ENCODE assay signal across 8 cellular contexts in the genomic region with DNA sequence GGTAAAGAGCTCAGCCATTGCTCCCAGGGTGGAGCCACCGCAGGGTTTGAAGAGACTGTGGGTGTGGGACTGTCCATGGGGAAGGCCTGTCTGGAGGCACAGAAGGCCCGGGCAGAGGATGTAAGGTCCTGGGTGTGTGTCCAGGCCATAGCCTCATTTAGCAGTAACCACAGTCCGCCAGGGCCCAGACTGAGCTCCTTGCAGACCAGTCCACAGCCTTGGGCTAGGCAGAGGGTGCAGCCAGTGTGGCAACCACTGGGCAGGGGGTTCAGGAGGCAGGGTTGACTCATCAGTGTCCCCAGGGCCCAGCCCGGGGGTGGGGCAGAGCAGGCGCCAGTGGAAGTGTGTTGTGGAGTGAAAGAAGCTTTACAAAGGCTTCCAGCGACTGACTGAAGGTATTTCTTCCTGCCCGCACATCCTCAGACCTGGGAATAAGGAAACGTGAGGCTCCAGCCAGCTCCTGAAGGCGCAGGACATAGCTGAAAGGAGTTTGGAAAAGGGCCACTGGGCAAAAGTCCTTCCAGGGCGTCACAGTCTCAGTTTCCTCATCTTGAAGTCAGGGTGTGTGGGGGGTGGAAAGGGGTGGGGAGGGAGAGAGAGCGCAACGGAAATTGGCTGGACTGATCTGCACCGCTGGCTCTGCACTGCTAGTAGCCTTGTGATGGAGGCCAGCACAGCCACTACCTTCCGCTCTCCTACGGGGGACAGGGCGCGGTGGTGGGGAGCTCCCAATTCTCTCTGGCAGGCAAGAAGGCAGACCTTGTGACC. TPM values are rescaled to one million over a fixed set of nuclear protein-coding genes. Genes with fewer than 3 reads are reported as not detected.
DNase-seq lines count a peak whose midpoint lies in the region; ATAC-seq and TF ChIP-seq lines count a peak whose summit lies in the region.

No MANE protein-coding gene starts in this region.

- H3K4me2 ChIP-seq in GM23338: peak overlapping the region; percentile 95

- H3K4me1 ChIP-seq in Caco-2: peaks cover 10% of the 10 kb centered on the region
- peaks cover 5% of the 10 kb centered on the region; the same call in 1 of the 2 replicates for H3K4me1 ChIP-seq in GM23338 (ENCODE audit: insufficient read depth)
- no peaks in the 10 kb centered on the region for H3K4me1 ChIP-seq in RWPE2 (ENCODE audit: insufficient read depth, poor library complexity, severe bottlenecking)
- peaks cover 23% of the 10 kb centered on the region for H3K4me1 ChIP-seq in lower lobe of right lung
- peaks cover 11% of the 10 kb centered on the region for H3K4me1 ChIP-seq in thymus (ENCODE audit: control insufficient read depth, insufficient read depth, low read length)

- H3K27me3 ChIP-seq in Caco-2 (replicated peaks; ENCODE audit: control insufficient read depth, insufficient read depth, low read length) (no peaks in the 10 kb centered on the region), GM23338 (ENCODE audit: insufficient read depth) (no peaks in the 10 kb centered on the region), RWPE2 (ENCODE audit: insufficient read depth, poor library complexity, severe bottlenecking) (no peaks in the 10 kb centered on the region), lower lobe of right lung (ENCODE audit: low read depth) (no peaks in the 10 kb centered on the region), thymus (ENCODE audit: control insufficient read depth, insufficient read depth) (peaks cover 3% of the 10 kb centered on the region)

- H3K36me3 ChIP-seq in Caco-2 (ENCODE audit: control insufficient read depth, insufficient read depth, low read length) (no peaks in the 10 kb centered on the region), GM23338 (ENCODE audit: insufficient read depth) (no peaks in the 10 kb centered on the region), RWPE2 (ENCODE audit: low read depth) (no peaks in the 10 kb centered on the region), lower lobe of right lung (no peaks in the 10 kb centered on the region), thymus (ENCODE audit: control insufficient read depth, insufficient read depth) (no peaks in the 10 kb centered on the region)

- no peak overlapping the region for H3K27ac ChIP-seq in GM23338 (ENCODE audit: low read depth)
- H3K27ac ChIP-seq in RWPE2 (ENCODE audit: poor library complexity, severe bottlenecking): no peak overlapping the region
- H3K27ac ChIP-seq in lower lobe of right lung: peak overlapping the region; percentile 82
- peak overlapping the region; percentile 54 for H3K27ac ChIP-seq in thymus (ENCODE audit: low read depth)

- peak; percentile 22 for ATAC-seq in GM23338
- ATAC-seq in RWPE2 (ENCODE audit: low read depth): no peak
- peak; percentile 37 to 63 for ATAC-seq in lower lobe of right lung
- no peak for ATAC-seq in HG03378 (IDR thresholded peaks at IDR 0.05; ENCODE audit: unreplicated experiment)

- H3K27ac Mint-ChIP-seq in Caco-2 (ENCODE audit: unreplicated experiment): peak overlapping the region; percentile 89
- peak overlapping the region; percentile 98 for H3K27ac Mint-ChIP-seq in GM23338
- H3K27ac Mint-ChIP-seq in dendritic cell treated with granulocyte-macrophage colony-stimulating factor and Interleukin-4, amounts not matched to agents 40 ng/mL and 50 ng/mL, for 4 days: peak overlapping the region; percentile 82

- H3K79me2 ChIP-seq in GM23338 (replicated peaks; ENCODE audit: insufficient read depth): no peaks in the 10 kb centered on the region

- CTCF ChIA-PET in Caco-2 (lab: Charles Lee): interaction anchor here (0.6 to 4.6 kb wide), 2 partner anchors 26 to 686 kb away, joined by 3 to 34 read pairs; no protein-coding TSS in a partner anchor

- H3K4me3 ChIP-seq in Caco-2 (ENCODE audit: low read depth, low read length) (no peak overlapping the region), GM23338 (peak overlapping the region; percentile 100), RWPE2 (ENCODE audit: severe bottlenecking) (peak overlapping the region; percentile 96), lower lobe of right lung (peak overlapping the region; percentile 90), thymus (ENCODE audit: low read length) (peak overlapping the region; percentile 83)

- POLR2A ChIA-PET in Caco-2 (lab: Charles Lee): no interaction called here

- H3K36me3 Mint-ChIP-seq in Caco-2 (ENCODE audit: insufficient read depth, unreplicated experiment) (peaks cover 14% of the 10 kb centered on the region), GM23338 (ENCODE audit: low read depth) (peaks cover 4% of the 10 kb centered on the region; the same call in 2 of the 3 replicates)
- peaks cover 8% of the 10 kb centered on the region for H3K36me3 Mint-ChIP-seq in dendritic cell treated with granulocyte-macrophage colony-stimulating factor and Interleukin-4, amounts not matched to agents 40 ng/mL and 50 ng/mL, for 4 days (ENCODE audit: low read depth)

- peaks cover 3% of the 10 kb centered on the region for H3K27me3 Mint-ChIP-seq in Caco-2 (ENCODE audit: insufficient read depth, unreplicated experiment)
- peaks cover 30% of the 10 kb centered on the region for H3K27me3 Mint-ChIP-seq in GM23338 (ENCODE audit: insufficient read depth, low read depth, poor library complexity)
- H3K27me3 Mint-ChIP-seq in dendritic cell treated with granulocyte-macrophage colony-stimulating factor and Interleukin-4, amounts not matched to agents 40 ng/mL and 50 ng/mL, for 4 days: peaks cover 6% of the 10 kb centered on the region

- H3F3A ChIP-seq in GM23338 (replicated peaks; ENCODE audit: low read depth): peaks cover 7% of the 10 kb centered on the region; the same call in 1 of the 2 replicates

- peaks cover 15% of the 10 kb centered on the region for H3K4me1 Mint-ChIP-seq in Caco-2 (ENCODE audit: low read depth, unreplicated experiment)
- H3K4me1 Mint-ChIP-seq in GM23338: peaks cover 7% of the 10 kb centered on the region; the same call in 1 of the 3 replicates
- H3K4me1 Mint-ChIP-seq in dendritic cell treated with granulocyte-macrophage colony-stimulating factor and Interleukin-4, amounts not matched to agents 40 ng/mL and 50 ng/mL, for 4 days (ENCODE audit: low read depth): peaks cover 37% of the 10 kb centered on the region

- no peak for TF ChIP-seq CTCF in Caco-2 (IDR thresholded peaks at IDR 0.05; ENCODE audit: insufficient read depth in 1 of 2, low read depth in 1 of 2, low read length in 1 of 2, severe bottlenecking in 1 of 2, unreplicated experiment in 1 of 2)
- no peak for TF ChIP-seq CTCF in GM23338 (conservative IDR thresholded peaks at IDR 0.05; ENCODE audit: low read depth in 2 of 2)
- no peak for TF ChIP-seq CTCF in RWPE2 (IDR thresholded peaks at IDR 0.05; ENCODE audit: poor library complexity, severe bottlenecking)
- no peak for TF ChIP-seq CTCF in lower lobe of right lung (IDR thresholded peaks at IDR 0.05)

- BruUV-seq in Caco-2 (replicated peaks; lab: Mats Ljungman, UMichigan): no TSS peak

- no peaks in the 10 kb centered on the region for H3K9me3 Mint-ChIP-seq in Caco-2 (ENCODE audit: unreplicated experiment)
- peaks cover 10% of the 10 kb centered on the region for H3K9me3 Mint-ChIP-seq in GM23338
- H3K9me3 Mint-ChIP-seq in dendritic cell treated with granulocyte-macrophage colony-stimulating factor and Interleukin-4, amounts not matched to agents 40 ng/mL and 50 ng/mL, for 4 days: no peaks in the 10 kb centered on the region

- no peaks in the 10 kb centered on the region for H4K20me1 ChIP-seq in GM23338 (replicated peaks; ENCODE audit: insufficient read depth)

- 62% methylated on average over 17 of the region's 17 CpGs for WGBS in thymus

- H3K9me2 ChIP-seq in GM23338 (ENCODE audit: insufficient read depth): no peaks in the 10 kb centered on the region

- peak overlapping the region; percentile 99 for H2AFZ ChIP-seq in GM23338

- H3K9me3 ChIP-seq in Caco-2: no peaks in the 10 kb centered on the region
- no peaks in the 10 kb centered on the region for H3K9me3 ChIP-seq in RWPE2 (ENCODE audit: severe bottlenecking)
- no peaks in the 10 kb centered on the region for H3K9me3 ChIP-seq in lower lobe of right lung
- H3K9me3 ChIP-seq in thymus (ENCODE audit: control insufficient read depth): no peaks in the 10 kb centered on the region

- H3K4me3 Mint-ChIP-seq in Caco-2 (ENCODE audit: unreplicated experiment): peak overlapping the region; percentile 93
- peak overlapping the region; percentile 100 for H3K4me3 Mint-ChIP-seq in GM23338
- peak overlapping the region; percentile 86 for H3K4me3 Mint-ChIP-seq in dendritic cell treated with granulocyte-macrophage colony-stimulating factor and Interleukin-4, amounts not matched to agents 40 ng/mL and 50 ng/mL, for 4 days

- DNase-seq in Caco-2 (no peak), GM23338 (ENCODE audit: low spot score) (peak; percentile 51), RWPE2 (ENCODE audit: low spot score) (no peak), lower lobe of right lung (peak; percentile 72), UCSD-AML1 (lab: John Stamatoyannopoulos, UW; ENCODE audit: unreplicated experiment) (no peak)

- intact Hi-C loops in Caco-2 (cut with micrococcal nuclease; ENCODE audit: unreplicated experiment) (loop anchor here (2.0 kb wide), 1 partner anchor 85 kb away; no protein-coding TSS in a partner anchor), lower lobe of right lung (cut with DNase I) (no loop called here)
- intact Hi-C loops in dendritic cell treated with granulocyte-macrophage colony-stimulating factor and Interleukin-4, amounts not matched to agents 40 ng/mL and 50 ng/mL, for 4 days (cut with micrococcal nuclease): loop anchor here (2.0 to 10.0 kb wide), 2 partner anchors 27 to 211 kb away; a partner anchor contains a TSS

TF ChIP-seq in GM23338, 12 proteins besides CTCF, POLR2A, EP300 and RAD21 (continues in another document):
- no peak for TF ChIP-seq NANOG (IDR thresholded peaks at IDR 0.05; ENCODE audit: borderline replicate concordance)
- TF ChIP-seq ZNF331 (CRISPR knock-in tag; IDR thresholded peaks at IDR 0.05; ENCODE audit: low read depth): no peak

RNA-seq across cellular contexts. Expression of a gene that starts 27.8 kb away (rescaled TPM):
- total RNA-seq in Caco-2 (2022): 22.6 and 29.0 TPM in 2 replicates
- 0.56 and 3.0 TPM in 2 replicates for total RNA-seq in GM23338 (2014; rRNA removed; shearing (Covaris generic))
- polyA plus RNA-seq in GM23338 (2016; fragmentation: Nextera tagmentation; extraction: Ambion mirVana): 0.44 TPM in 1 of 2 replicates, not detected in the other
- total RNA-seq in lower lobe of right lung: 9.2 TPM
- 1.1 TPM for polyA plus RNA-seq in thymus

Comparison
In these comparisons a context has a peak if more than half of its experiments do, and no peak if none do; other contexts are left out.
1. DNase-seq: peak in GM23338 (single experiment) and lower lobe of right lung (single experiment); none in Caco-2 (0 of 2), RWPE2 (single experiment) and UCSD-AML1 (single experiment).
2. ATAC-seq: peak in GM23338 (single experiment) and lower lobe of right lung (2 of 2); none in RWPE2 (single experiment) and HG03378 (single experiment).
3. H3K27ac ChIP-seq: peak in lower lobe of right lung (single experiment) and thymus (single experiment); none in GM23338 (single experiment) and RWPE2 (single experiment).
4. Peak in every context shown above with its lines, with median percentiles within 50 percentile points of each other: H3K27ac Mint-ChIP-seq and H3K4me3 Mint-ChIP-seq.